8 cellular contexts compared by ENCODE assay signal in the genomic region with DNA sequence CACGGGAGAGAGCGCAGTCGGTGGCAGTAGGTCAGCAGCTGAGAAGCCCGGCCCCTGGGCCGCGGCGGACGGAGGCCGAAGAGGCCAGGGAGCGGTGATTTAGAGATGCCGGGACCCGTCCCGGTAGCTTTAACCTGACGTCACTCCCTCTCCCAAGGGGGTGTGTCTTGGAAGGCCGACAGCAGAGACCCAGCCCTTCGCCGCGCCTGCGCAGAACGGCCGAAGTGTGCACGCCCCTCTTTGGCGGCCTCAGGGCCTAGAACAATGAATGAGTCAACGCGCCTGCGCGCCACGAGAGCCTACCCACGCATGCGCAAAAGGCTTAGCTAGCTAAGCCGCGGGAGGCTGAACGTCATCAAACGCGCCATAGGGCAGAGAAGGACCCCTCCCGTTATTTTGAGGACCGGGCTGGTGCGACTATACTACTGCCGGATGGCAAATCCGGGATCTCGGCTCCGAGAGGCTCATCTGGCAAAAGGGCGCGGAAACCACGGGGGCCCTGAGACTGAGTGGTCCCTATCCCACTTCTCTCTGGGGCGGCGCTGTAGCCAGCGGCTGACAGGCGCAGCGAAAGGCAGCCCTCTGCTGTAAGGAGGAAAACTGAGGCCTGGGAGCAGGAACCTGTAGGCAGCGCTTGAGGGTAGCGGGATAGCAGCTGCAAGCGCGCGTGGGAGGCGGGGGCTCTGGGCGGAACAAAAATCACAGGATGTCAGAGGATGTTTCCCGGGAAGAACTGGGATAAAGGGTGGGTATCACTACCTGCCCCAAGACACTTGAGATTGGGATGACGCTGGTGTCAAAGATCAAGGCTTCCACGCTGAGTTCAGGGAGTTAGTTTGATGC. TPM values are rescaled to one million over a fixed set of nuclear protein-coding genes. Genes with fewer than 3 reads are reported as not detected.
A peak's percentile ranks its signal among the peaks of the same experiment; 100 is the strongest.
DNase-seq lines count a peak whose midpoint lies in the region; ATAC-seq, FAIRE-seq and TF ChIP-seq lines count a peak whose summit lies in the region.

Gene IRGQ, minus strand, starts transcription at position 136 of the 843 bp plus-strand sequence. CDS start 796 bp downstream, outside the sequence.
A gene with protein sequence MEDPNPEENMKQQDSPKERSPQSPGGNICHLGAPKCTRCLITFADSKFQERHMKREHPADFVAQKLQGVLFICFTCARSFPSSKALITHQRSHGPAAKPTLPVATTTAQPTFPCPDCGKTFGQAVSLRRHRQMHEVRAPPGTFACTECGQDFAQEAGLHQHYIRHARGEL (plus strand): TSS at position 597 of the 843 bp plus-strand sequence. CDS start 514 bp downstream, outside the sequence.

- intact Hi-C loops in adrenal gland (cut with DNase I): loop anchor here in 1 of 2 donors (10.0 kb wide), 1 partner anchor 59 kb away; no protein-coding TSS in a partner anchor
- intact Hi-C loops in cardiac septum (cut with DNase I): loop anchor here (1.0 to 2.0 kb wide), 4 partner anchors 21 to 73 kb away; partner anchors contain the start of genes PINLYP, XRCC1 and ZNF428
- intact Hi-C loops in transverse colon (cut with DNase I; ENCODE audit: low total_unique reads): loop anchor here (10.0 kb wide), 1 partner anchor 61 kb away; the partner anchor contains the start of gene ZNF575

- H3K4me1 ChIP-seq in adrenal gland (replicated peaks in 1 of 2) (peaks cover 20 to 30% of the 10 kb centered on the region in 2 donors), trophoblast cell (ENCODE audit: control insufficient read depth in 1 of 2, insufficient read depth in 2 of 2, low read length in 2 of 2) (peaks cover 9 to 12% of the 10 kb centered on the region in 2 experiments), transverse colon (peaks cover 25 to 40% (median 31%) of the 10 kb centered on the region in 4 donors)

- peak within 1 kb of the TSS; percentile 48 for H2BK12ac ChIP-seq in trophoblast cell (ENCODE audit: low read length)

- H3K4ac ChIP-seq in trophoblast cell (ENCODE audit: low read depth, low read length): peak within 1 kb of the TSS; percentile 84

- H3K4me2 ChIP-seq in trophoblast cell (ENCODE audit: low read length): peak within 1 kb of the TSS; percentile 88

- no peak for TF ChIP-seq EP300 in transverse colon (IDR thresholded peaks at IDR 0.05; ENCODE audit: low read depth)

- H3K27me3 ChIP-seq in adrenal gland (no peaks in the 10 kb centered on the region), trophoblast cell (ENCODE audit: insufficient read depth, low read length) (no peaks in the 10 kb centered on the region), transverse colon (no peaks in the 10 kb centered on the region)

- peaks cover 13% of the 10 kb centered on the region for H3K79me1 ChIP-seq in trophoblast cell (ENCODE audit: low read length)

- H2BK5ac ChIP-seq in trophoblast cell (ENCODE audit: low read depth, low read length, poor library complexity): peak within 1 kb of the TSS; percentile 89

- peak within 1 kb of the TSS; percentile 59 for H4K91ac ChIP-seq in trophoblast cell (ENCODE audit: low read depth, low read length)

- peak within 1 kb of the TSS; percentile 89 for H4K8ac ChIP-seq in trophoblast cell (ENCODE audit: low read depth, low read length)

- peak; percentile 79 for ATAC-seq in HG02852 (IDR thresholded peaks at IDR 0.05; ENCODE audit: unreplicated experiment)

- H3K79me2 ChIP-seq in trophoblast cell (ENCODE audit: control insufficient read depth, insufficient read depth, low read length, poor library complexity): peaks cover 9% of the 10 kb centered on the region

- H3K9ac ChIP-seq in trophoblast cell (ENCODE audit: low read length): peak within 1 kb of the TSS; percentile 84

- H3K36me3 ChIP-seq in adrenal gland (replicated peaks in 1 of 2): peaks cover 0 to 42% of the 10 kb centered on the region in 2 donors
- H3K36me3 ChIP-seq in trophoblast cell (ENCODE audit: control insufficient read depth in 1 of 2, insufficient read depth in 2 of 2, low read length in 2 of 2): peaks cover 40 to 42% of the 10 kb centered on the region in 2 experiments
- peaks cover 0 to 20% (median 9%) of the 10 kb centered on the region in 4 donors for H3K36me3 ChIP-seq in transverse colon

- DNase-seq in GM12892 (ENCODE audit: insufficient read length) (peak; percentile 93), NCI-H146 (lab: John Stamatoyannopoulos, UW) (peak; percentile 100), T-helper 1 cell (peak; percentile 100), adrenal gland (peak; percentile 99 to 100 (median 100)), cardiac septum (ENCODE audit: low spot score) (peak; percentile 100), trophoblast cell (peak; percentile 100), transverse colon (peak; percentile 100)

- WGBS in adrenal gland, 4 donors: 0 to 1% (median 0%) methylated on average over 30 to 60 of the region's 60 CpGs
- WGBS in trophoblast cell (ENCODE audit: extremely low coverage, insufficient coverage, insufficient read length): no CpG with 5 or more reads among the region's 60 CpGs
- WGBS in transverse colon (ENCODE audit: low coverage in 1 of 2), 2 donors: 1% methylated on average over 55 of the region's 60 CpGs; no CpG with 5 or more reads in 1 of the 2 donors

- H3K23ac ChIP-seq in trophoblast cell (ENCODE audit: low read length): no peak within 1 kb of the TSS

- peak in 2 of 6 experiments; percentile 9 to 18 for TF ChIP-seq CTCF in adrenal gland (IDR thresholded peaks at IDR 0.05)
- peak in 2 of 5 experiments; percentile 12 to 19 for TF ChIP-seq CTCF in transverse colon (IDR thresholded peaks at IDR 0.05)

- peak; percentile 100 for FAIRE-seq in GM12892 (lab: Jason Lieb, UNC)

- peak within 1 kb of the TSS; percentile 85 for H2AK5ac ChIP-seq in trophoblast cell (ENCODE audit: low read length)

- peak; percentile 47; the same call in 1 of the 2 replicates for TF ChIP-seq POLR2A in GM12892 (IDR thresholded peaks at IDR 0.05; ENCODE audit: low read depth, low read length)
- peak; percentile 93 to 96 for TF ChIP-seq POLR2A in adrenal gland (IDR thresholded peaks at IDR 0.05)
- TF ChIP-seq POLR2A in transverse colon (IDR thresholded peaks at IDR 0.05): peak; percentile 93

- peak within 1 kb of the TSS; percentile 73 for H2AFZ ChIP-seq in trophoblast cell (ENCODE audit: insufficient read depth, low read length, poor library complexity)

- H3K14ac ChIP-seq in trophoblast cell (ENCODE audit: low read length): peak within 1 kb of the TSS; percentile 85

- H2BK120ac ChIP-seq in trophoblast cell (ENCODE audit: insufficient read depth, low read length, poor library complexity): peak within 1 kb of the TSS; percentile 70

- in situ Hi-C loops in transverse colon (cut with MboI; ENCODE audit: low pct_ligation_motif_present in 1 of 4, low pct_unique_long_range_greater_than_20kb in 1 of 4, low sequenced_read_pairs in 3 of 4): no loop called here

- H3K27ac ChIP-seq in adrenal gland (peak within 1 kb of the TSS; percentile 92 to 97 (median 95)), trophoblast cell (ENCODE audit: low read depth, low read length) (peak within 1 kb of the TSS; percentile 84), transverse colon (peak within 1 kb of the TSS; percentile 86 to 98 (median 96))

- peak within 1 kb of the TSS; percentile 96 for H3K18ac ChIP-seq in trophoblast cell (ENCODE audit: low read length)

- H3K9me3 ChIP-seq in adrenal gland (replicated peaks in 1 of 3) (no peaks in the 10 kb centered on the region), trophoblast cell (ENCODE audit: insufficient read depth, low read depth, low read length) (peaks cover 3% of the 10 kb centered on the region), transverse colon (no peaks in the 10 kb centered on the region)

- H4K12ac ChIP-seq in trophoblast cell (ENCODE audit: low read depth, low read length): peak within 1 kb of the TSS; percentile 92

- peak within 1 kb of the TSS; percentile 24 to 65 (median 54) for H3K4me3 ChIP-seq in adrenal gland
- H3K4me3 ChIP-seq in trophoblast cell (ENCODE audit: low read depth, low read length): peak within 1 kb of the TSS; percentile 75
- H3K4me3 ChIP-seq in transverse colon: peak within 1 kb of the TSS; percentile 50 to 88 (median 73)

RNA-seq across cellular contexts. Expression of gene IRGQ, which starts in this region (rescaled TPM):
- polyA plus RNA-seq in GM12892 (2012; ENCODE audit: missing spikeins): 4.8 TPM
- total RNA-seq in adrenal gland (10 to 100 TPM; 18.9 to 57.9 (median 26.7) TPM), cardiac septum (30.2 TPM), transverse colon (10 to 100 TPM; 15.7 to 32.5 (median 24.7) TPM)
- 10 to 100 TPM in 1 of 3 donors, 1 to 10 TPM in 2; 7.0 to 12.8 (median 7.4) TPM for polyA plus RNA-seq in adrenal gland
- polyA plus RNA-seq in trophoblast cell (2013): 12.5 and 12.7 TPM in 2 replicates

RNA-seq across cellular contexts. Expression of the second gene that starts in this region (rescaled TPM):
- polyA plus RNA-seq in GM12892 (2012; ENCODE audit: missing spikeins): 7.1 TPM
- total RNA-seq in adrenal gland: 100 to 1,000 TPM in 1 of 8 donors, 10 to 100 TPM in 7; 15.7 to 114 (median 26.3) TPM
- 10 to 100 TPM in 2 of 3 donors, 1 to 10 TPM in 1; 9.8 to 13.7 (median 10.8) TPM for polyA plus RNA-seq in adrenal gland
- 11.5 TPM for total RNA-seq in cardiac septum
- polyA plus RNA-seq in trophoblast cell (2013): 11.1 and 12.1 TPM in 2 replicates
- 10 to 100 TPM in 2 of 4 donors, 1 to 10 TPM in 2; 3.7 to 11.9 (median 9.8) TPM for total RNA-seq in transverse colon

Comparison
In these comparisons a context has a peak if more than half of its experiments do, and no peak if none do; other contexts are left out.
1. Peak in every context shown above with its lines: DNase-seq, ATAC-seq, H3K4me3 ChIP-seq and H3K27ac ChIP-seq.